19 cellular contexts compared by ENCODE assay signal in genomic region chr22:29146101-29146560, GRCh38. TPM values are rescaled to one million over a fixed set of nuclear protein-coding genes. Genes with fewer than 3 reads are reported as not detected.
A peak's percentile ranks its signal among the peaks of the same experiment; 100 is the strongest.
DNase-seq lines count a peak whose midpoint lies in the region; ATAC-seq and TF ChIP-seq lines count a peak whose summit lies in the region.
"Had no signal": no experiment of that assay in that cellular context is flagged by ENCODE, and none has a peak within 500 bp of the region (broad histone marks: within the 10 kb centered on the region; RNA-seq: fewer than 3 reads in every experiment).

No MANE protein-coding gene starts in this region.

- H3K36me3 Mint-ChIP-seq in nephron progenitor cell (ENCODE audit: low read depth): peaks cover 19% of the 10 kb centered on the region
- H3K36me3 Mint-ChIP-seq in activated T-helper 17 cell treated with anti-CD3 and anti-CD28 coated beads, Interleukin-2, amount 50 U/mL, for 72 hours (ENCODE audit: low read depth): no peaks in the 10 kb centered on the region
- H3K36me3 Mint-ChIP-seq: CD8-positive, alpha-beta T cell had no signal

- CTCF ChIA-PET in mammary epithelial cell (lab: Charles Lee; ENCODE audit: low non-redundant PET): no interaction called here

- intact Hi-C loops in mammary epithelial cell (cut with micrococcal nuclease): no loop called here
- intact Hi-C loops in breast epithelium (cut with DNase I; ENCODE audit: low total_unique reads): no loop called here
- intact Hi-C loops in vagina (cut with DNase I): no loop called here

- no peak for DNase-seq in mammary epithelial cell
- no peak for DNase-seq in breast epithelium (ENCODE audit: low spot score in 2 of 2)
- DNase-seq in caudate nucleus (lab: John Stamatoyannopoulos, UW): no peak
- no peak for DNase-seq in nephron progenitor cell
- DNase-seq in vagina (ENCODE audit: extremely low spot score in 2 of 2): peak; percentile 61 to 65
- DNase-seq: activated CD4-positive, CD25-positive, alpha-beta regulatory T cell treated with anti-CD3 and anti-CD28 coated beads, Interleukin-2, amount 50 U/mL, for 72 hours; activated naive CD4-positive, alpha-beta T cell treated with anti-CD3 and anti-CD28 coated beads for 36 hours; CD8-positive, alpha-beta T cell; foreskin melanocyte; left ventricle myocardium superior; NCI-H1694 treated with DMSO at 0.1 percent for 48 hours; NCI-H524 treated with DMSO at 0.1 percent for 48 hours; stimulated activated naive CD8-positive, alpha-beta T cell treated with anti-CD3 and anti-CD28 coated beads, Interleukin-15, Interleukin-2, amounts not matched to agents 100 U/mL and 50 U/mL, for 24 hours had no signal

- peaks cover 3% of the 10 kb centered on the region for H3K4me1 ChIP-seq in mammary epithelial cell (ENCODE audit: insufficient read depth, low read length)
- no peaks in the 10 kb centered on the region for H3K4me1 ChIP-seq in breast epithelium
- no peaks in the 10 kb centered on the region for H3K4me1 ChIP-seq in vagina
- H3K4me1 ChIP-seq: SJSA1 had no signal

- no peak overlapping the region for H2AFZ ChIP-seq in mammary epithelial cell (ENCODE audit: low read depth, low read length)

- H3K4me2 ChIP-seq in mammary epithelial cell (ENCODE audit: insufficient read depth, low read depth, low read length): no peak overlapping the region

- H3K36me3 ChIP-seq in mammary epithelial cell (ENCODE audit: insufficient read depth, low read length): no peaks in the 10 kb centered on the region
- H3K36me3 ChIP-seq in breast epithelium: no peaks in the 10 kb centered on the region
- peaks cover 0 to 24% of the 10 kb centered on the region in 2 donors for H3K36me3 ChIP-seq in vagina

- peaks cover 5% of the 10 kb centered on the region for H3K27me3 Mint-ChIP-seq in nephron progenitor cell (ENCODE audit: low read depth, poor library complexity)
- H3K27me3 Mint-ChIP-seq in activated T-helper 17 cell treated with anti-CD3 and anti-CD28 coated beads, Interleukin-2, amount 50 U/mL, for 72 hours: no peaks in the 10 kb centered on the region

- WGBS in mammary epithelial cell (ENCODE audit: low coverage, missing lambda C conversion rate): 82% methylated on average over 12 of the region's 12 CpGs

- H3K4me3 Mint-ChIP-seq in nephron progenitor cell: peak overlapping the region; percentile 13
- H3K4me3 Mint-ChIP-seq in activated T-helper 17 cell treated with anti-CD3 and anti-CD28 coated beads, Interleukin-2, amount 50 U/mL, for 72 hours: no peak overlapping the region
- H3K4me3 Mint-ChIP-seq: activated naive CD4-positive, alpha-beta T cell treated with anti-CD3 and anti-CD28 coated beads for 36 hours; CD8-positive, alpha-beta T cell had no signal

- peaks cover 83% of the 10 kb centered on the region for H3K4me1 Mint-ChIP-seq in nephron progenitor cell
- no peaks in the 10 kb centered on the region for H3K4me1 Mint-ChIP-seq in activated T-helper 17 cell treated with anti-CD3 and anti-CD28 coated beads, Interleukin-2, amount 50 U/mL, for 72 hours

- no peaks in the 10 kb centered on the region for H3K79me2 ChIP-seq in mammary epithelial cell (ENCODE audit: insufficient read depth, low read length)

- no peak for ATAC-seq in GM19455 (IDR thresholded peaks at IDR 0.05; ENCODE audit: unreplicated experiment)
- ATAC-seq in HG03135 (IDR thresholded peaks at IDR 0.05; ENCODE audit: unreplicated experiment): no peak
- no peak for ATAC-seq in activated T-helper 17 cell treated with anti-CD3 and anti-CD28 coated beads, Interleukin-2, amount 50 U/mL, for 72 hours (replicated peaks)
- ATAC-seq: CD8-positive, alpha-beta T cell; stimulated activated naive CD8-positive, alpha-beta T cell treated with anti-CD3 and anti-CD28 coated beads, Interleukin-15, Interleukin-2, amounts not matched to agents 100 U/mL and 50 U/mL, for 24 hours had no signal

- in situ Hi-C loops in mammary epithelial cell (cut with MboI; ENCODE audit: low sequenced_read_pairs in 2 of 2): no loop called here

- no peak overlapping the region for H3K27ac ChIP-seq in mammary epithelial cell (ENCODE audit: insufficient read depth, low read depth, low read length)
- peak overlapping the region in 1 of 2 donors; percentile 43 for H3K27ac ChIP-seq in breast epithelium
- H3K27ac ChIP-seq in caudate nucleus (ENCODE audit: low read depth, low read length): peak overlapping the region; percentile 46
- H3K27ac ChIP-seq in vagina: no peak overlapping the region
- H3K27ac ChIP-seq: epithelial cell of prostate, SJSA1 had no signal

- H3K27me3 ChIP-seq in mammary epithelial cell (ENCODE audit: insufficient read depth, low read length): no peaks in the 10 kb centered on the region
- no peaks in the 10 kb centered on the region for H3K27me3 ChIP-seq in breast epithelium
- no peaks in the 10 kb centered on the region for H3K27me3 ChIP-seq in vagina
- H3K27me3 ChIP-seq: SJSA1 had no signal

- no peak for TF ChIP-seq POLR2A in breast epithelium (IDR thresholded peaks at IDR 0.05)
- TF ChIP-seq POLR2A in vagina (IDR thresholded peaks at IDR 0.05): no peak

- no peaks in the 10 kb centered on the region for H3K9me3 Mint-ChIP-seq in nephron progenitor cell
- H3K9me3 Mint-ChIP-seq in activated T-helper 17 cell treated with anti-CD3 and anti-CD28 coated beads, Interleukin-2, amount 50 U/mL, for 72 hours: no peaks in the 10 kb centered on the region
- H3K9me3 Mint-ChIP-seq: activated naive CD4-positive, alpha-beta T cell treated with anti-CD3 and anti-CD28 coated beads for 36 hours; CD8-positive, alpha-beta T cell had no signal

- H4K20me1 ChIP-seq in mammary epithelial cell (ENCODE audit: insufficient read depth, low read length): no peaks in the 10 kb centered on the region

- TSS peak; percentile 9 for BruUV-seq in mammary epithelial cell (replicated peaks; lab: Mats Ljungman, UMichigan)

- no peak overlapping the region for H3K9ac ChIP-seq in mammary epithelial cell (ENCODE audit: insufficient read depth, low read length)

- H3K9me3 ChIP-seq in mammary epithelial cell (replicated peaks; ENCODE audit: insufficient read depth, low read length) (no peaks in the 10 kb centered on the region), breast epithelium (no peaks in the 10 kb centered on the region), vagina (no peaks in the 10 kb centered on the region)
- H3K9me3 ChIP-seq: SJSA1 had no signal

- no peak overlapping the region for H3K4me3 ChIP-seq in mammary epithelial cell (replicated peaks in 1 of 3; ENCODE audit: insufficient read depth in 1 of 3, low read depth in 2 of 3, low read length in 3 of 3)
- no peak overlapping the region for H3K4me3 ChIP-seq in breast epithelium
- H3K4me3 ChIP-seq in vagina: no peak overlapping the region
- H3K4me3 ChIP-seq: SJSA1 had no signal

- dilution Hi-C loops in mammary epithelial cell (cut with HindIII; ENCODE audit: low sequenced_read_pairs): no loop called here

- TF ChIP-seq CTCF in mammary epithelial cell (conservative IDR thresholded peaks at IDR 0.05 in 1 of 2, IDR thresholded peaks at IDR 0.05 in 1 of 2; ENCODE audit: extremely low read depth in 1 of 2, insufficient read depth in 1 of 2, low read depth in 1 of 2, low read length in 2 of 2) (no peak), breast epithelium (IDR thresholded peaks at IDR 0.05) (no peak), nephron progenitor cell (IDR thresholded peaks at IDR 0.05) (no peak), vagina (IDR thresholded peaks at IDR 0.05) (no peak)

- no peak overlapping the region for H3K27ac Mint-ChIP-seq in nephron progenitor cell
- no peak overlapping the region for H3K27ac Mint-ChIP-seq in activated T-helper 17 cell treated with anti-CD3 and anti-CD28 coated beads, Interleukin-2, amount 50 U/mL, for 72 hours
- H3K27ac Mint-ChIP-seq: activated naive CD4-positive, alpha-beta T cell treated with anti-CD3 and anti-CD28 coated beads for 36 hours; CD8-positive, alpha-beta T cell had no signal

RNA-seq across cellular contexts. Expression of gene EMID1, which starts 59.6 kb away (rescaled TPM):
- total RNA-seq in mammary epithelial cell: under 1 TPM in 1 of 2 donors, not detected in 1; 0.67 TPM
- not detected for polyA plus RNA-seq in mammary epithelial cell
- polyA minus RNA-seq in mammary epithelial cell: not detected
- 1 to 10 TPM; 1.1 to 4.6 (median 2.3) TPM for total RNA-seq in breast epithelium
- 2.5 TPM for total RNA-seq in vagina
- total RNA-seq in activated T-helper 17 cell treated with anti-CD3 and anti-CD28 coated beads, Interleukin-2, amount 50 U/mL, for 72 hours: not detected
- total RNA-seq: activated naive CD4-positive, alpha-beta T cell treated with anti-CD3 and anti-CD28 coated beads for 36 hours; CD8-positive, alpha-beta T cell; pulmonary artery endothelial cell had no signal

Comparison
In these comparisons a context has a peak if more than half of its experiments do, and no peak if none do; other contexts are left out.
1. DNase-seq: peak in vagina (2 of 2); none in mammary epithelial cell (single experiment), breast epithelium (0 of 2), caudate nucleus (0 of 61) and nephron progenitor cell (single experiment).